Comparison of ENCODE assay signal across 1 cellular context in genomic region chr6:14196029-14196428, GRCh38.
TF ChIP-seq lines count a peak whose summit lies in the region.

No MANE protein-coding gene starts in this region.

TF ChIP-seq in K562, 482 proteins besides CTCF, POLR2A, EP300 and RAD21 (continued from another document):
- TF ChIP-seq, protein P1, sequence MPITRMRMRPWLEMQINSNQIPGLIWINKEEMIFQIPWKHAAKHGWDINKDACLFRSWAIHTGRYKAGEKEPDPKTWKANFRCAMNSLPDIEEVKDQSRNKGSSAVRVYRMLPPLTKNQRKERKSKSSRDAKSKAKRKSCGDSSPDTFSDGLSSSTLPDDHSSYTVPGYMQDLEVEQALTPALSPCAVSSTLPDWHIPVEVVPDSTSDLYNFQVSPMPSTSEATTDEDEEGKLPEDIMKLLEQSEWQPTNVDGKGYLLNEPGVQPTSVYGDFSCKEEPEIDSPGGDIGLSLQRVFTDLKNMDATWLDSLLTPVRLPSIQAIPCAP (CRISPR knock-in tag; IDR thresholded peaks at IDR 0.05; ENCODE audit: borderline replicate concordance) = no peak
- TF ChIP-seq GATAD2A (IDR thresholded peaks at IDR 0.05) (no peak), PHF20 (IDR thresholded peaks at IDR 0.05; ENCODE audit: partially characterized antibody) (no peak), ZNF133 (CRISPR knock-in tag; IDR thresholded peaks at IDR 0.05) (no peak), C11orf30 (IDR thresholded peaks at IDR 0.05; ENCODE audit: low read depth) (peak; percentile 36; the same call in 1 of the 2 replicates), ZNF316 (IDR thresholded peaks at IDR 0.05) (peak; percentile 50; the same call in 1 of the 2 replicates), ZC3H8 (IDR thresholded peaks at IDR 0.05) (no peak), NR4A1 (CRISPR knock-in tag; IDR thresholded peaks at IDR 0.05) (no peak), NR4A1 (tag; IDR thresholded peaks at IDR 0.05) (no peak), ZNF224 (CRISPR knock-in tag; IDR thresholded peaks at IDR 0.05) (no peak), DDX20 (tag; IDR thresholded peaks at IDR 0.05; ENCODE audit: low read depth) (no peak), HES1 (IDR thresholded peaks at IDR 0.05; ENCODE audit: low read depth) (no peak), MAFG (tag; conservative IDR thresholded peaks at IDR 0.05) (peak; percentile 43; the same call in 1 of the 2 replicates), LCOR (CRISPR knock-in tag; IDR thresholded peaks at IDR 0.05) (no peak)
- TF ChIP-seq, protein P2, sequence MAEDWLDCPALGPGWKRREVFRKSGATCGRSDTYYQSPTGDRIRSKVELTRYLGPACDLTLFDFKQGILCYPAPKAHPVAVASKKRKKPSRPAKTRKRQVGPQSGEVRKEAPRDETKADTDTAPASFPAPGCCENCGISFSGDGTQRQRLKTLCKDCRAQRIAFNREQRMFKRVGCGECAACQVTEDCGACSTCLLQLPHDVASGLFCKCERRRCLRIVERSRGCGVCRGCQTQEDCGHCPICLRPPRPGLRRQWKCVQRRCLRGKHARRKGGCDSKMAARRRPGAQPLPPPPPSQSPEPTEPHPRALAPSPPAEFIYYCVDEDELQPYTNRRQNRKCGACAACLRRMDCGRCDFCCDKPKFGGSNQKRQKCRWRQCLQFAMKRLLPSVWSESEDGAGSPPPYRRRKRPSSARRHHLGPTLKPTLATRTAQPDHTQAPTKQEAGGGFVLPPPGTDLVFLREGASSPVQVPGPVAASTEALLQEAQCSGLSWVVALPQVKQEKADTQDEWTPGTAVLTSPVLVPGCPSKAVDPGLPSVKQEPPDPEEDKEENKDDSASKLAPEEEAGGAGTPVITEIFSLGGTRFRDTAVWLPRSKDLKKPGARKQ (CRISPR knock-in tag; IDR thresholded peaks at IDR 0.05) = no peak
- TF ChIP-seq, protein P3, sequence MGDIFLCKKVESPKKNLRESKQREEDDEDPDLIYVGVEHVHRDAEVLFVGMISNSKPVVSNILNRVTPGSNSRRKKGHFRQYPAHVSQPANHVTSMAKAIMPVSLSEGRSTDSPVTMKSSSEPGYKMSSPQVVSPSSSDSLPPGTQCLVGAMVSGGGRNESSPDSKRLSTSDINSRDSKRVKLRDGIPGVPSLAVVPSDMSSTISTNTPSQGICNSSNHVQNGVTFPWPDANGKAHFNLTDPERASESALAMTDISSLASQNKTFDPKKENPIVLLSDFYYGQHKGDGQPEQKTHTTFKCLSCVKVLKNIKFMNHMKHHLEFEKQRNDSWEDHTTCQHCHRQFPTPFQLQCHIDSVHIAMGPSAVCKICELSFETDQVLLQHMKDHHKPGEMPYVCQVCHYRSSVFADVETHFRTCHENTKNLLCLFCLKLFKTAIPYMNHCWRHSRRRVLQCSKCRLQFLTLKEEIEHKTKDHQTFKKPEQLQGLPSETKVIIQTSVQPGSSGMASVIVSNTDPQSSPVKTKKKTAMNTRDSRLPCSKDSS (IDR thresholded peaks at IDR 0.05; ENCODE audit: low read depth, partially characterized antibody) = no peak
- TF ChIP-seq, protein P4, sequence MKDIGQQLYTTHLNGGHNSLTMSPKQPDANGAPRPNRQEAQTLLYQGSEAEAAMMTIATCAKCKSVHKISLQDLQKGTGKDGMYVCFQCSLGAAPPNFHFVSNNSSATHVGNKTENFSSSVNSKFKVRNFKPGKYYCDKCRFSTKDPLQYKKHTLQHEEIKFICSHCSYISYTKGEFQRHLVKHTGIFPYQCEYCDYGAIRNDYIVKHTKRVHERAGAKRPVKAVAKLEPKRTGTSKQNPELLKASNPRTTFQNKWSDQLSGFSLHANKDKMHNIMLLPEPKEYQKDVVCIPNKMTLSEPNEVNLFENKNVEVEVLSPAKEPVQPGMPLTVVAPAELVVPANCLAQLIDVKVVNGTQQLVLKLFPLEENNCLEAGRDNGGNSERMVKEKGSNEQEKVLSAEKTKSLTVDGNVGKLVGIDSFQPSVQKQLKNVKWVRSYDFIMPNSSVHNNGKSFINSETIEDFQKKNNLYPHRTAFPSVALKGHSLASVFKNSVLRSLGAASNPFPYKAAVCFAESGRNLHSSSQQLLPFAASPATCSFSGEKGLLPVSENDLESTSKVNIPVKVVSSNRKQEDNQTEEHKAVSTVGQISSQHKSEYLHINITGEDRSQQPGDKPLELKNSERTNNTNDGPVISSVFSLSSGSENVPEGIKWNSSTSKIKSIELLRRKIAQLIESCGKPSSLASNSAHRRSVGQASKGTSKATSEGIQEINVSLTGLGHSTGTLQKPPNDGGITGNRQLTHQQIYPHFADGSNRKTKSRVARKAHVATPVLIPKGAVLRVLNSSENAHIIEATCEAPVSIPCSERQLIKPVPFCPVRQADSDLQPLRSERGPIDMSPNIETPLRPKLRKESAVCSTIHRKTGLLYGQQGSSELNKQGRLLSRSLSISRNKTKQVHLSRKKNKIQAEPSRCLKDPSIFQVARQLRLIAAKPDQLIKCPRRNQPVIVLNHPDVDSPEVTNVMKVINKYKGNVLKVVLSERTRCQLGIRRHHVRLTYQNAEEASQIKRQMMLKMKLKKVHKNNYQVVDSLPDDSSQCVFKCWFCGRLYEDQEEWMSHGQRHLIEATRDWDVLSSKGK (CRISPR knock-in tag; IDR thresholded peaks at IDR 0.05) = no peak
- TF ChIP-seq, protein P5, sequence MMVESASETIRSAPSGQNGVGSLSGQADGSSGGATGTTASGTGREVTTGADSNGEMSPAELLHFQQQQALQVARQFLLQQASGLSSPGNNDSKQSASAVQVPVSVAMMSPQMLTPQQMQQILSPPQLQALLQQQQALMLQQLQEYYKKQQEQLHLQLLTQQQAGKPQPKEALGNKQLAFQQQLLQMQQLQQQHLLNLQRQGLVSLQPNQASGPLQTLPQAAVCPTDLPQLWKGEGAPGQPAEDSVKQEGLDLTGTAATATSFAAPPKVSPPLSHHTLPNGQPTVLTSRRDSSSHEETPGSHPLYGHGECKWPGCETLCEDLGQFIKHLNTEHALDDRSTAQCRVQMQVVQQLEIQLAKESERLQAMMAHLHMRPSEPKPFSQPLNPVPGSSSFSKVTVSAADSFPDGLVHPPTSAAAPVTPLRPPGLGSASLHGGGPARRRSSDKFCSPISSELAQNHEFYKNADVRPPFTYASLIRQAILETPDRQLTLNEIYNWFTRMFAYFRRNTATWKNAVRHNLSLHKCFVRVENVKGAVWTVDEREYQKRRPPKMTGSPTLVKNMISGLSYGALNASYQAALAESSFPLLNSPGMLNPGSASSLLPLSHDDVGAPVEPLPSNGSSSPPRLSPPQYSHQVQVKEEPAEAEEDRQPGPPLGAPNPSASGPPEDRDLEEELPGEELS (CRISPR knock-in tag; IDR thresholded peaks at IDR 0.05; ENCODE audit: borderline replicate concordance) = no peak
TF ChIP-seq in K562: peak in this region for 3.
